ENCODE assay signal across 16 cellular contexts in genomic region chr15:43488790-43489585, GRCh38. TPM values are rescaled to one million over a fixed set of nuclear protein-coding genes. Genes with fewer than 3 reads are reported as not detected.
DNase-seq lines count a peak whose midpoint lies in the region; ATAC-seq, FAIRE-seq and TF ChIP-seq lines count a peak whose summit lies in the region.
"Had no signal": no experiment of that assay in that cellular context is flagged by ENCODE, and none has a peak within 500 bp of the region (broad histone marks: within the 10 kb centered on the region; RNA-seq: fewer than 3 reads in every experiment).

No MANE protein-coding gene starts in this region.

- H3K9me2 ChIP-seq in GM23338 (ENCODE audit: insufficient read depth) = no peaks in the 10 kb centered on the region

- peaks cover 15% of the 10 kb centered on the region for H3K36me3 ChIP-seq in CD4-positive, CD25-positive, alpha-beta regulatory T cell (ENCODE audit: control insufficient read depth, insufficient read depth, low read length)
- H3K36me3 ChIP-seq in GM23338 (ENCODE audit: insufficient read depth) (peaks cover 45% of the 10 kb centered on the region; the same call in 1 of the 2 replicates), left ventricle myocardium inferior (peaks cover 41% of the 10 kb centered on the region)

- peaks cover 21% of the 10 kb centered on the region for H3K4me1 ChIP-seq in CD4-positive, CD25-positive, alpha-beta regulatory T cell (ENCODE audit: control insufficient read depth, insufficient read depth, low read length, poor library complexity, severe bottlenecking)
- peaks cover 16% of the 10 kb centered on the region for H3K4me1 ChIP-seq in GM23338 (ENCODE audit: insufficient read depth)
- H3K4me1 ChIP-seq in left ventricle myocardium inferior = peaks cover 41% of the 10 kb centered on the region

- H3K4me3 ChIP-seq in CD4-positive, CD25-positive, alpha-beta regulatory T cell (ENCODE audit: low read depth, low read length) = no peak overlapping the region
- H3K4me3 ChIP-seq in GM23338 = no peak overlapping the region
- H3K4me3 ChIP-seq in fibroblast of the aortic adventitia (ENCODE audit: low read depth, low read length) = no peak overlapping the region
- H3K4me3 ChIP-seq in left ventricle myocardium inferior = no peak overlapping the region
- H3K4me3 ChIP-seq: heart left ventricle had no signal

- H3K4me2 ChIP-seq in GM23338 = no peak overlapping the region

- H3K27ac ChIP-seq in CD4-positive, CD25-positive, alpha-beta regulatory T cell (ENCODE audit: insufficient read depth, low read length, poor library complexity, severe bottlenecking) = no peak overlapping the region
- H3K27ac ChIP-seq in GM23338 (ENCODE audit: low read depth) (no peak overlapping the region), left ventricle myocardium inferior (replicated peaks) (no peak overlapping the region)
- H3K27ac ChIP-seq: heart left ventricle had no signal

- peak overlapping the region in 1 of 4 donors; percentile 63 for H3K4me3 Mint-ChIP-seq in CD4-positive, CD25-positive, alpha-beta regulatory T cell
- H3K4me3 Mint-ChIP-seq in GM23338 = no peak overlapping the region; the same call in 2 of the 3 replicates
- peak overlapping the region; percentile 28 for H3K4me3 Mint-ChIP-seq in T-helper 2 cell treated with Interferon-gamma antibody and Interleukin-4, amounts not matched to agents 5 μg/mL and 100 μg/mL, for 36 hours
- H3K4me3 Mint-ChIP-seq: WTC11 had no signal

- H3K27me3 ChIP-seq in CD4-positive, CD25-positive, alpha-beta regulatory T cell (ENCODE audit: control insufficient read depth, insufficient read depth, low read length) = no peaks in the 10 kb centered on the region
- H3K27me3 ChIP-seq in GM23338 (ENCODE audit: insufficient read depth) = no peaks in the 10 kb centered on the region
- no peaks in the 10 kb centered on the region for H3K27me3 ChIP-seq in left ventricle myocardium inferior (ENCODE audit: low read depth)
- H3K27me3 ChIP-seq: BE2C, heart left ventricle had no signal

- H3K4me1 Mint-ChIP-seq in CD4-positive, CD25-positive, alpha-beta regulatory T cell = peaks cover 18 to 53% (median 37%) of the 10 kb centered on the region in 4 donors
- H3K4me1 Mint-ChIP-seq in GM23338 = peaks cover 30% of the 10 kb centered on the region
- peaks cover 26% of the 10 kb centered on the region for H3K4me1 Mint-ChIP-seq in T-helper 2 cell treated with Interferon-gamma antibody and Interleukin-4, amounts not matched to agents 5 μg/mL and 100 μg/mL, for 36 hours (ENCODE audit: low read depth)

- DNase-seq in CD4-positive, CD25-positive, alpha-beta regulatory T cell = peak in 2 of 3 donors; percentile 11 to 68
- no peak for DNase-seq in GM23338 (ENCODE audit: low spot score)
- DNase-seq in T-helper 2 cell treated with Interferon-gamma antibody and Interleukin-4, amounts not matched to agents 5 μg/mL and 100 μg/mL, for 36 hours (ENCODE audit: low spot score) = no peak
- peak; percentile 52 for DNase-seq in fibroblast of the aortic adventitia (ENCODE audit: low read depth)
- DNase-seq in GM12891 (ENCODE audit: insufficient read length, low spot score) = no peak
- no peak for DNase-seq in NCI-H82 treated with DMSO at 0.1 percent for 48 hours (lab: John Stamatoyannopoulos, UW; ENCODE audit: unreplicated experiment)
- DNase-seq in left ventricle myocardium inferior = no peak
- DNase-seq: BE2C, DMS79 treated with DMSO at 0.1 percent for 48 hours, erythroblast, heart left ventricle, NCI-H1694 treated with DMSO at 0.1 percent for 48 hours had no signal

- peaks cover 21% of the 10 kb centered on the region for H4K20me1 ChIP-seq in GM23338 (replicated peaks; ENCODE audit: insufficient read depth)

- H2AFZ ChIP-seq in GM23338 = no peak overlapping the region

- peaks cover 12% of the 10 kb centered on the region for H3K36me3 Mint-ChIP-seq in CD4-positive, CD25-positive, alpha-beta regulatory T cell
- peaks cover 73% of the 10 kb centered on the region for H3K36me3 Mint-ChIP-seq in GM23338 (ENCODE audit: low read depth)
- H3K36me3 Mint-ChIP-seq in T-helper 2 cell treated with Interferon-gamma antibody and Interleukin-4, amounts not matched to agents 5 μg/mL and 100 μg/mL, for 36 hours (ENCODE audit: low read depth) = peaks cover 21% of the 10 kb centered on the region

- H3K27me3 Mint-ChIP-seq in CD4-positive, CD25-positive, alpha-beta regulatory T cell = no peaks in the 10 kb centered on the region
- peaks cover 10% of the 10 kb centered on the region for H3K27me3 Mint-ChIP-seq in GM23338 (ENCODE audit: insufficient read depth, low read depth, poor library complexity)
- no peaks in the 10 kb centered on the region for H3K27me3 Mint-ChIP-seq in T-helper 2 cell treated with Interferon-gamma antibody and Interleukin-4, amounts not matched to agents 5 μg/mL and 100 μg/mL, for 36 hours (ENCODE audit: low read depth)
- H3K27me3 Mint-ChIP-seq: IgD-negative memory B cell had no signal

- peaks cover 53% of the 10 kb centered on the region for H3K79me2 ChIP-seq in GM23338 (replicated peaks; ENCODE audit: insufficient read depth)

- TF ChIP-seq CTCF in GM23338 (conservative IDR thresholded peaks at IDR 0.05; ENCODE audit: low read depth in 2 of 2) (no peak), fibroblast of the aortic adventitia (IDR thresholded peaks at IDR 0.05; ENCODE audit: insufficient read depth, low read length) (no peak), left ventricle myocardium inferior (IDR thresholded peaks at IDR 0.05; ENCODE audit: borderline replicate concordance) (no peak)

- H3K9me3 ChIP-seq in CD4-positive, CD25-positive, alpha-beta regulatory T cell (ENCODE audit: control insufficient read depth in 2 of 2, low read length in 2 of 2) = no peaks in the 10 kb centered on the region
- H3K9me3 ChIP-seq in left ventricle myocardium inferior (replicated peaks) = no peaks in the 10 kb centered on the region
- H3K9me3 ChIP-seq: BE2C, heart left ventricle had no signal

- H3F3A ChIP-seq in GM23338 (replicated peaks; ENCODE audit: low read depth) = no peaks in the 10 kb centered on the region

- intact Hi-C loops in left ventricle myocardium inferior (cut with micrococcal nuclease) = no loop called here

- H3K9me3 Mint-ChIP-seq in CD4-positive, CD25-positive, alpha-beta regulatory T cell = no peaks in the 10 kb centered on the region
- no peaks in the 10 kb centered on the region for H3K9me3 Mint-ChIP-seq in GM23338
- no peaks in the 10 kb centered on the region for H3K9me3 Mint-ChIP-seq in T-helper 2 cell treated with Interferon-gamma antibody and Interleukin-4, amounts not matched to agents 5 μg/mL and 100 μg/mL, for 36 hours
- H3K9me3 Mint-ChIP-seq: IgD-negative memory B cell, WTC11 had no signal

- TF ChIP-seq POLR2A in GM12891 (IDR thresholded peaks at IDR 0.05; ENCODE audit: low read depth, low read length) = no peak

- no peak for FAIRE-seq in GM12891 (lab: Jason Lieb, UNC)
- FAIRE-seq: H54 had no signal

- no peak for ATAC-seq in CD4-positive, CD25-positive, alpha-beta regulatory T cell (ENCODE audit: low read depth in 2 of 2)
- ATAC-seq in GM23338 = no peak
- ATAC-seq in GM21825 (IDR thresholded peaks at IDR 0.05; ENCODE audit: unreplicated experiment) = no peak
- ATAC-seq: heart left ventricle, WTC11 had no signal

- peak overlapping the region; percentile 64 to 89 (median 72) for H3K27ac Mint-ChIP-seq in CD4-positive, CD25-positive, alpha-beta regulatory T cell
- H3K27ac Mint-ChIP-seq in GM23338 = peak overlapping the region; percentile 19; the same call in 1 of the 2 replicates
- peak overlapping the region; percentile 66 for H3K27ac Mint-ChIP-seq in T-helper 2 cell treated with Interferon-gamma antibody and Interleukin-4, amounts not matched to agents 5 μg/mL and 100 μg/mL, for 36 hours
- H3K27ac Mint-ChIP-seq: IgD-negative memory B cell, WTC11 had no signal

TF ChIP-seq in GM23338, 12 proteins besides CTCF, POLR2A, EP300 and RAD21 (continues in another document):
- TF ChIP-seq EZH2 (IDR thresholded peaks at IDR 0.05; ENCODE audit: low read depth, unreplicated experiment) (no peak), CREB1 (CRISPR knock-in tag; IDR thresholded peaks at IDR 0.05; ENCODE audit: low read depth) (no peak)

TF ChIP-seq in GM12891, 5 proteins besides CTCF, POLR2A, EP300 and RAD21:
- no peak for TF ChIP-seq TAF1 (IDR thresholded peaks at IDR 0.05; ENCODE audit: low read depth, low read length)
- no peak for TF ChIP-seq PAX5 (IDR thresholded peaks at IDR 0.05; ENCODE audit: insufficient read depth, low read length, severe bottlenecking)
- TF ChIP-seq POLR2AphosphoS5 (IDR thresholded peaks at IDR 0.05; ENCODE audit: low read depth, low read length) = no peak
- no peak for TF ChIP-seq POU2F2 (IDR thresholded peaks at IDR 0.05; ENCODE audit: low read depth, low read length)
- no peak for TF ChIP-seq SPI1 (IDR thresholded peaks at IDR 0.05; ENCODE audit: low read depth, low read length)
TF ChIP-seq in GM12891: peak in this region for 0.

RNA-seq across cellular contexts. Expression of gene TP53BP1, which starts 4.0 kb away (rescaled TPM):
- total RNA-seq in CD4-positive, CD25-positive, alpha-beta regulatory T cell = 42.1 TPM
- 1 to 10 TPM; 3.9 to 7.9 (median 6.0) TPM for polyA plus RNA-seq in CD4-positive, CD25-positive, alpha-beta regulatory T cell
- 48.6 and 81.3 TPM in 2 replicates for total RNA-seq in GM23338 (2014; rRNA removed; shearing (Covaris generic))
- polyA plus RNA-seq in GM23338 (2016; fragmentation: Nextera tagmentation; extraction: Ambion mirVana) = 15.5 and 17.7 TPM in 2 replicates
- 71.9 and 106 TPM in 2 replicates for total RNA-seq in fibroblast of the aortic adventitia (ENCODE audit: low replicate concordance)
- polyA plus RNA-seq in GM12891 (2012; ENCODE audit: low read depth, missing spikeins) = 16.5 TPM
- total RNA-seq in left ventricle myocardium inferior = 28.6 TPM

RNA-seq across cellular contexts. Expression of gene MAP1A, which starts 28.4 kb away (rescaled TPM):
- total RNA-seq in CD4-positive, CD25-positive, alpha-beta regulatory T cell = 1.7 TPM
- polyA plus RNA-seq in CD4-positive, CD25-positive, alpha-beta regulatory T cell = under 1 TPM in 3 of 4 donors, not detected in 1; 0.01 to 0.16 (median 0.03) TPM
- total RNA-seq in GM23338 (2014; rRNA removed; shearing (Covaris generic)) = 2.0 and 2.3 TPM in 2 replicates
- 0.81 and 0.85 TPM in 2 replicates for polyA plus RNA-seq in GM23338 (2016; fragmentation: Nextera tagmentation; extraction: Ambion mirVana)
- total RNA-seq in fibroblast of the aortic adventitia (ENCODE audit: low replicate concordance) (43.9 and 108 TPM in 2 replicates), left ventricle myocardium inferior (56.0 TPM)
- polyA plus RNA-seq in GM12891 (2012; ENCODE audit: low read depth, missing spikeins) = 0.09 TPM
- polyA plus RNA-seq: IgD-negative memory B cell had no signal

Comparison
In these comparisons a context has a peak if more than half of its experiments do, and no peak if none do; other contexts are left out.
1. DNase-seq: peak in CD4-positive, CD25-positive, alpha-beta regulatory T cell (2 of 3) and fibroblast of the aortic adventitia (single experiment); none in GM23338 (single experiment), T-helper 2 cell treated with Interferon-gamma antibody and Interleukin-4, amounts not matched to agents 5 μg/mL and 100 μg/mL, for 36 hours (single experiment), GM12891 (single experiment), NCI-H82 treated with DMSO at 0.1 percent for 48 hours (single experiment) and left ventricle myocardium inferior (single experiment).
2. H3K27ac Mint-ChIP-seq: peak in every context shown above with its lines; median percentile 72 in CD4-positive, CD25-positive, alpha-beta regulatory T cell; 66 in T-helper 2 cell treated with Interferon-gamma antibody and Interleukin-4, amounts not matched to agents 5 μg/mL and 100 μg/mL, for 36 hours; 19 in GM23338.
3. RNA of gene MAP1A, which starts 28.4 kb away (total RNA-seq): 43.9 to 108 TPM in fibroblast of the aortic adventitia and 56.0 TPM in left ventricle myocardium inferior (single experiment); 2.0 to 2.3 TPM in GM23338 and 1.7 TPM in CD4-positive, CD25-positive, alpha-beta regulatory T cell (single experiment); every median in the first group is over 10 times any median in the second.